Comparison of ENCODE assay signal across 1 cellular context in the genomic region with DNA sequence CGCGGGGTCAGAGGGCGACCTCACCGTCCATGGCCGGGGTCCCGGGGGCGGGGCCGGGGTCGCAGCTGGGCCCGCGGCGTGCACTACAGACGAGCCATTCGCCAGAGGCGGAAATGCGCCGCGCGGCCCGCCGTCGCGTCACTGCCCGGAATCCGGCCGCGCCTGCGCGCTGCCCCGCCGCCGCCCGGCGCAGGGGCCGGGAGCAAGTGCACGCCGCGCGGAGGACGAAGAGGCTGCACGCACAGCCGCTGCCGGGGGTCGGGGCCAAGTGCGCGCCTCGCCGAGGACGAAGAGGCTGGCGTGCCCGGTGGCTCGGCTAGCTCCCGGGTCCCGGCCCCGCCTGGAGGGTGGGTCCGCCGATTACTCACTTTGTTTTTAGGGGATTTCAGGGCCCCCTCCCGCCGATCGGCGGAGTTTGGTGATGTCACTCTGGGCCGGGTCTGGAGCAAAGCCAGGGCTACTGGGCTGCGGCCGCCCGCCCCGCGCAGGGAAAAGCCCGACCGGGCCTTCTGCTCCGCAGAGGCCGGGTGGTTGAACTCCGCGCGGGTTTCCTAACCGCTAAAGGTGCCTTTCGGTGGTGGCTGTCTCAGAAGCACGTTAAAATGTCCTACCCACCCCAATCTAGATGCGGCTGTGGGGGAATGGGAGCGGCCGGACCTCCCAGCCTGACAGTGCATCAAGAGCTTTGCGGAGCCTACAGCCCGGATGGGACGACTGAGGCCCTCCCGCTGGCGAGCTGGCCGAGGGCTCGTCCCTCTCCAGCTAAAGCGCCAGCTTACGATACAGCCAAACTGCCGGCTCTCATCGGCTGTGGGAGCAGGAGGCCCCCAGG.
A peak's percentile ranks its signal among the peaks of the same experiment; 100 is the strongest.
TF ChIP-seq lines count a peak whose summit lies in the region.

A gene (minus strand): TSS at position 115 of the 832 bp plus-strand sequence. CDS start 84 bp downstream, at position 31.

TF ChIP-seq in GM12878, 131 proteins besides CTCF, POLR2A, EP300 and RAD21 (continued from another document):
- TF ChIP-seq ZNF24 (IDR thresholded peaks at IDR 0.05): no peak
- TF ChIP-seq, protein P1, sequence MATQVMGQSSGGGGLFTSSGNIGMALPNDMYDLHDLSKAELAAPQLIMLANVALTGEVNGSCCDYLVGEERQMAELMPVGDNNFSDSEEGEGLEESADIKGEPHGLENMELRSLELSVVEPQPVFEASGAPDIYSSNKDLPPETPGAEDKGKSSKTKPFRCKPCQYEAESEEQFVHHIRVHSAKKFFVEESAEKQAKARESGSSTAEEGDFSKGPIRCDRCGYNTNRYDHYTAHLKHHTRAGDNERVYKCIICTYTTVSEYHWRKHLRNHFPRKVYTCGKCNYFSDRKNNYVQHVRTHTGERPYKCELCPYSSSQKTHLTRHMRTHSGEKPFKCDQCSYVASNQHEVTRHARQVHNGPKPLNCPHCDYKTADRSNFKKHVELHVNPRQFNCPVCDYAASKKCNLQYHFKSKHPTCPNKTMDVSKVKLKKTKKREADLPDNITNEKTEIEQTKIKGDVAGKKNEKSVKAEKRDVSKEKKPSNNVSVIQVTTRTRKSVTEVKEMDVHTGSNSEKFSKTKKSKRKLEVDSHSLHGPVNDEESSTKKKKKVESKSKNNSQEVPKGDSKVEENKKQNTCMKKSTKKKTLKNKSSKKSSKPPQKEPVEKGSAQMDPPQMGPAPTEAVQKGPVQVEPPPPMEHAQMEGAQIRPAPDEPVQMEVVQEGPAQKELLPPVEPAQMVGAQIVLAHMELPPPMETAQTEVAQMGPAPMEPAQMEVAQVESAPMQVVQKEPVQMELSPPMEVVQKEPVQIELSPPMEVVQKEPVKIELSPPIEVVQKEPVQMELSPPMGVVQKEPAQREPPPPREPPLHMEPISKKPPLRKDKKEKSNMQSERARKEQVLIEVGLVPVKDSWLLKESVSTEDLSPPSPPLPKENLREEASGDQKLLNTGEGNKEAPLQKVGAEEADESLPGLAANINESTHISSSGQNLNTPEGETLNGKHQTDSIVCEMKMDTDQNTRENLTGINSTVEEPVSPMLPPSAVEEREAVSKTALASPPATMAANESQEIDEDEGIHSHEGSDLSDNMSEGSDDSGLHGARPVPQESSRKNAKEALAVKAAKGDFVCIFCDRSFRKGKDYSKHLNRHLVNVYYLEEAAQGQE (IDR thresholded peaks at IDR 0.05; ENCODE audit: low read depth, low read length): 0 out of 2 replicates have a peak, but pooled peaks have one; percentile 3
- no peak; the same call in 1 of the 2 replicates for TF ChIP-seq POLR2AphosphoS2 (IDR thresholded peaks at IDR 0.05; ENCODE audit: low read depth, low read length)
- no peak; the same call in 1 of the 2 replicates for TF ChIP-seq RB1 (IDR thresholded peaks at IDR 0.05; ENCODE audit: borderline replicate concordance)
- TF ChIP-seq CBX3 (IDR thresholded peaks at IDR 0.05; ENCODE audit: borderline replicate concordance, low read depth): no peak
- 0 out of 2 replicates have a peak, but pooled peaks have one; percentile 75 for TF ChIP-seq HDGF (IDR thresholded peaks at IDR 0.05)
- TF ChIP-seq IKZF1 (conservative IDR thresholded peaks at IDR 0.05): peak; percentile 89
- no peak for TF ChIP-seq TARDBP (IDR thresholded peaks at IDR 0.05; ENCODE audit: borderline replicate concordance)
- TF ChIP-seq, protein P2, sequence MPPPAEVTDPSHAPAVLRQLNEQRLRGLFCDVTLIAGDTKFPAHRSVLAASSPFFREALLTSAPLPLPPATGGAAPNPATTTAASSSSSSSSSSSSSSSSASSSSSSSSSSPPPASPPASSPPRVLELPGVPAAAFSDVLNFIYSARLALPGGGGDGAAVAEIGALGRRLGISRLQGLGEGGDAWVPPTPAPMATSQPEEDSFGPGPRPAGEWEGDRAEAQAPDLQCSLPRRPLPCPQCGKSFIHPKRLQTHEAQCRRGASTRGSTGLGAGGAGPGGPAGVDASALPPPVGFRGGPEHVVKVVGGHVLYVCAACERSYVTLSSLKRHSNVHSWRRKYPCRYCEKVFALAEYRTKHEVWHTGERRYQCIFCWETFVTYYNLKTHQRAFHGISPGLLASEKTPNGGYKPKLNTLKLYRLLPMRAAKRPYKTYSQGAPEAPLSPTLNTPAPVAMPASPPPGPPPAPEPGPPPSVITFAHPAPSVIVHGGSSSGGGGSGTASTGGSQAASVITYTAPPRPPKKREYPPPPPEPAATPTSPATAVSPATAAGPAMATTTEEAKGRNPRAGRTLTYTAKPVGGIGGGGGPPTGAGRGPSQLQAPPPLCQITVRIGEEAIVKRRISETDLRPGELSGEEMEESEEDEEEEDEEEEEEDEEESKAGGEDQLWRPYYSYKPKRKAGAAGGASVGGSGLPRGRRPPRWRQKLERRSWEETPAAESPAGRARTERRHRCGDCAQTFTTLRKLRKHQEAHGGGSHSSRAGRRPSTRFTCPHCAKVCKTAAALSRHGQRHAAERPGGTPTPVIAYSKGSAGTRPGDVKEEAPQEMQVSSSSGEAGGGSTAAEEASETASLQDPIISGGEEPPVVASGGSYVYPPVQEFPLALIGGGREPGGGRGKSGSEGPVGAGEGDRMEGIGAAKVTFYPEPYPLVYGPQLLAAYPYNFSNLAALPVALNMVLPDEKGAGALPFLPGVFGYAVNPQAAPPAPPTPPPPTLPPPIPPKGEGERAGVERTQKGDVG (CRISPR knock-in tag; IDR thresholded peaks at IDR 0.05): no peak
- TF ChIP-seq, protein P3, sequence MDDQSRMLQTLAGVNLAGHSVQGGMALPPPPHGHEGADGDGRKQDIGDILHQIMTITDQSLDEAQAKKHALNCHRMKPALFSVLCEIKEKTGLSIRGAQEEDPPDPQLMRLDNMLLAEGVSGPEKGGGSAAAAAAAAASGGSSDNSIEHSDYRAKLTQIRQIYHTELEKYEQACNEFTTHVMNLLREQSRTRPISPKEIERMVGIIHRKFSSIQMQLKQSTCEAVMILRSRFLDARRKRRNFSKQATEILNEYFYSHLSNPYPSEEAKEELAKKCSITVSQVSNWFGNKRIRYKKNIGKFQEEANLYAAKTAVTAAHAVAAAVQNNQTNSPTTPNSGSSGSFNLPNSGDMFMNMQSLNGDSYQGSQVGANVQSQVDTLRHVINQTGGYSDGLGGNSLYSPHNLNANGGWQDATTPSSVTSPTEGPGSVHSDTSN (IDR thresholded peaks at IDR 0.05; ENCODE audit: insufficient replicate concordance, low read depth, low read length): peak; percentile 11
- TF ChIP-seq, protein P4, sequence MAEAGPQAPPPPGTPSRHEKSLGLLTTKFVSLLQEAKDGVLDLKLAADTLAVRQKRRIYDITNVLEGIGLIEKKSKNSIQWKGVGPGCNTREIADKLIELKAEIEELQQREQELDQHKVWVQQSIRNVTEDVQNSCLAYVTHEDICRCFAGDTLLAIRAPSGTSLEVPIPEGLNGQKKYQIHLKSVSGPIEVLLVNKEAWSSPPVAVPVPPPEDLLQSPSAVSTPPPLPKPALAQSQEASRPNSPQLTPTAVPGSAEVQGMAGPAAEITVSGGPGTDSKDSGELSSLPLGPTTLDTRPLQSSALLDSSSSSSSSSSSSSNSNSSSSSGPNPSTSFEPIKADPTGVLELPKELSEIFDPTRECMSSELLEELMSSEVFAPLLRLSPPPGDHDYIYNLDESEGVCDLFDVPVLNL (IDR thresholded peaks at IDR 0.05; ENCODE audit: low read depth, low read length): no peak
- peak; percentile 10 for TF ChIP-seq KLF5 (IDR thresholded peaks at IDR 0.05; ENCODE audit: partially characterized antibody)
- TF ChIP-seq, protein P5, sequence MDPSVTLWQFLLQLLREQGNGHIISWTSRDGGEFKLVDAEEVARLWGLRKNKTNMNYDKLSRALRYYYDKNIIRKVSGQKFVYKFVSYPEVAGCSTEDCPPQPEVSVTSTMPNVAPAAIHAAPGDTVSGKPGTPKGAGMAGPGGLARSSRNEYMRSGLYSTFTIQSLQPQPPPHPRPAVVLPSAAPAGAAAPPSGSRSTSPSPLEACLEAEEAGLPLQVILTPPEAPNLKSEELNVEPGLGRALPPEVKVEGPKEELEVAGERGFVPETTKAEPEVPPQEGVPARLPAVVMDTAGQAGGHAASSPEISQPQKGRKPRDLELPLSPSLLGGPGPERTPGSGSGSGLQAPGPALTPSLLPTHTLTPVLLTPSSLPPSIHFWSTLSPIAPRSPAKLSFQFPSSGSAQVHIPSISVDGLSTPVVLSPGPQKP (IDR thresholded peaks at IDR 0.05; ENCODE audit: low read depth, low read length): peak; percentile 57
- TF ChIP-seq CBX5 (IDR thresholded peaks at IDR 0.05; ENCODE audit: low read depth): no peak
- TF ChIP-seq BCL11A (IDR thresholded peaks at IDR 0.05; ENCODE audit: low read depth, low read length): no peak
- TF ChIP-seq BRCA1 (IDR thresholded peaks at IDR 0.05; ENCODE audit: low read depth, low read length): no peak
- TF ChIP-seq JUNB (IDR thresholded peaks at IDR 0.05): peak; percentile 90
- TF ChIP-seq CHD1 (IDR thresholded peaks at IDR 0.05; ENCODE audit: low read depth, low read length): peak; percentile 23; the same call in 1 of the 2 replicates
- TF ChIP-seq SREBF1 (IDR thresholded peaks at IDR 0.05; ENCODE audit: low read length): no peak
- no peak for TF ChIP-seq KDM1A (IDR thresholded peaks at IDR 0.05; ENCODE audit: borderline replicate concordance)
- no peak for TF ChIP-seq ZNF274 (IDR thresholded peaks at IDR 0.05; ENCODE audit: insufficient read depth, insufficient read length)
- TF ChIP-seq, protein P6, sequence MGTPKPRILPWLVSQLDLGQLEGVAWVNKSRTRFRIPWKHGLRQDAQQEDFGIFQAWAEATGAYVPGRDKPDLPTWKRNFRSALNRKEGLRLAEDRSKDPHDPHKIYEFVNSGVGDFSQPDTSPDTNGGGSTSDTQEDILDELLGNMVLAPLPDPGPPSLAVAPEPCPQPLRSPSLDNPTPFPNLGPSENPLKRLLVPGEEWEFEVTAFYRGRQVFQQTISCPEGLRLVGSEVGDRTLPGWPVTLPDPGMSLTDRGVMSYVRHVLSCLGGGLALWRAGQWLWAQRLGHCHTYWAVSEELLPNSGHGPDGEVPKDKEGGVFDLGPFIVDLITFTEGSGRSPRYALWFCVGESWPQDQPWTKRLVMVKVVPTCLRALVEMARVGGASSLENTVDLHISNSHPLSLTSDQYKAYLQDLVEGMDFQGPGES (IDR thresholded peaks at IDR 0.05): peak; percentile 83
- TF ChIP-seq, protein P7, sequence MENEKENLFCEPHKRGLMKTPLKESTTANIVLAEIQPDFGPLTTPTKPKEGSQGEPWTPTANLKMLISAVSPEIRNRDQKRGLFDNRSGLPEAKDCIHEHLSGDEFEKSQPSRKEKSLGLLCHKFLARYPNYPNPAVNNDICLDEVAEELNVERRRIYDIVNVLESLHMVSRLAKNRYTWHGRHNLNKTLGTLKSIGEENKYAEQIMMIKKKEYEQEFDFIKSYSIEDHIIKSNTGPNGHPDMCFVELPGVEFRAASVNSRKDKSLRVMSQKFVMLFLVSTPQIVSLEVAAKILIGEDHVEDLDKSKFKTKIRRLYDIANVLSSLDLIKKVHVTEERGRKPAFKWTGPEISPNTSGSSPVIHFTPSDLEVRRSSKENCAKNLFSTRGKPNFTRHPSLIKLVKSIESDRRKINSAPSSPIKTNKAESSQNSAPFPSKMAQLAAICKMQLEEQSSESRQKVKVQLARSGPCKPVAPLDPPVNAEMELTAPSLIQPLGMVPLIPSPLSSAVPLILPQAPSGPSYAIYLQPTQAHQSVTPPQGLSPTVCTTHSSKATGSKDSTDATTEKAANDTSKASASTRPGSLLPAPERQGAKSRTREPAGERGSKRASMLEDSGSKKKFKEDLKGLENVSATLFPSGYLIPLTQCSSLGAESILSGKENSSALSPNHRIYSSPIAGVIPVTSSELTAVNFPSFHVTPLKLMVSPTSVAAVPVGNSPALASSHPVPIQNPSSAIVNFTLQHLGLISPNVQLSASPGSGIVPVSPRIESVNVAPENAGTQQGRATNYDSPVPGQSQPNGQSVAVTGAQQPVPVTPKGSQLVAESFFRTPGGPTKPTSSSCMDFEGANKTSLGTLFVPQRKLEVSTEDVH (IDR thresholded peaks at IDR 0.05; ENCODE audit: low read depth, partially characterized antibody): no peak
